ENCODE assay signal across 16 cellular contexts in the genomic region with DNA sequence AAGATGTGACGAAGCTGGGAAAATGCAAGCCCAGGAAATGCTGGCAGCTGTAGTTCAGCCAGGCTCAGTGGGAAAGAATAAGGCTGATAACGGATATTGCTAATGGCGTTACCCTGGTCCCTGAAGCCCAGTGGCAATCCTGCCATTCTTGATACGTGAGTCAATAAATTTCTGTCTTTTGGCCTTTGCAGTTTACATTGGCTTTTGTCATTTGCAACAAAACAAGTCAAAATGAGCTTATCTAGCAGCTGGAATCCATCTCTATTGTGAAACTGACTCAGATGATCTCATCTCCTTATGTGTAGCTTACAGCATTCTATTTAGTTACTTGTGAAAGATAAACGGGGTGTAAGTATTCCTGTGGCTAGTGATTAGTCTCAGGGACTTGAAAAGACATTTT. TPM values are rescaled to one million over a fixed set of nuclear protein-coding genes. Genes with fewer than 3 reads are reported as not detected.
A peak's percentile ranks its signal among the peaks of the same experiment; 100 is the strongest.
DNase-seq lines count a peak whose midpoint lies in the region; ATAC-seq and TF ChIP-seq lines count a peak whose summit lies in the region.
"Had no signal": no experiment of that assay in that cellular context is flagged by ENCODE, and none has a peak within 500 bp of the region (broad histone marks: within the 10 kb centered on the region; RNA-seq: fewer than 3 reads in every experiment).

No MANE protein-coding gene starts in this region.

- DNase-seq in EL (peak; percentile 91), RPMI7951 (ENCODE audit: low read depth) (peak; percentile 56), fibroblast of villous mesenchyme (ENCODE audit: low read depth) (peak; percentile 92), non-pigmented ciliary epithelial cell (ENCODE audit: low read depth) (peak; percentile 91), mesenteric fat pad (ENCODE audit: low spot score) (no peak), SHP77 treated with DMSO at 0.1 percent for 48 hours (lab: John Stamatoyannopoulos, UW) (no peak), SIG-M5 (lab: John Stamatoyannopoulos, UW) (no peak)
- DNase-seq: activated CD4-positive, alpha-beta T cell treated with anti-CD3 and anti-CD28 coated beads for 4 hours; activated T-cell treated with anti-CD3 and anti-CD28 coated beads, Interleukin-2, amount 50 U/mL, for 48 hours; CD8-positive, alpha-beta memory T cell; effector CD4-positive, alpha-beta T cell; hypothalamus; NCI-H2081 treated with DMSO at 0.1 percent for 48 hours; right lobe of liver; substantia nigra had no signal

- H3K4me3 ChIP-seq in fibroblast of villous mesenchyme (ENCODE audit: low read depth, low read length), result no peak overlapping the region
- H3K4me3 ChIP-seq: right lobe of liver had no signal

- no peak for ATAC-seq in GM19397 (IDR thresholded peaks at IDR 0.05; ENCODE audit: unreplicated experiment)

- no peak for TF ChIP-seq CTCF in fibroblast of villous mesenchyme (IDR thresholded peaks at IDR 0.05; ENCODE audit: insufficient read depth, low read depth, low read length)

RNA-seq across cellular contexts. Expression of a gene that starts 43.8 kb away (rescaled TPM):
- total RNA-seq in RPMI7951 (2014; rRNA removed; shearing (Covaris generic)), result 86.2 and 92.3 TPM in 2 replicates
- total RNA-seq in fibroblast of villous mesenchyme (20.0 and 42.7 TPM in 2 replicates), mesenteric fat pad (8.8 TPM)

RNA-seq across cellular contexts. Expression of a gene that starts 44.9 kb away (rescaled TPM):
- total RNA-seq in RPMI7951 (2014; rRNA removed; shearing (Covaris generic)), result 129 and 135 TPM in 2 replicates
- total RNA-seq in fibroblast of villous mesenchyme, result 135 and 181 TPM in 2 replicates
- total RNA-seq in mesenteric fat pad, result 79.2 TPM

Comparison
In these comparisons a context has a peak if more than half of its experiments do, and no peak if none do; other contexts are left out.
1. DNase-seq: peak in EL (single experiment), RPMI7951 (single experiment), fibroblast of villous mesenchyme (single experiment) and non-pigmented ciliary epithelial cell (single experiment); none in mesenteric fat pad (single experiment), SHP77 treated with DMSO at 0.1 percent for 48 hours (single experiment) and SIG-M5 (single experiment).